1 cellular context compared by ENCODE assay signal in the genomic region with DNA sequence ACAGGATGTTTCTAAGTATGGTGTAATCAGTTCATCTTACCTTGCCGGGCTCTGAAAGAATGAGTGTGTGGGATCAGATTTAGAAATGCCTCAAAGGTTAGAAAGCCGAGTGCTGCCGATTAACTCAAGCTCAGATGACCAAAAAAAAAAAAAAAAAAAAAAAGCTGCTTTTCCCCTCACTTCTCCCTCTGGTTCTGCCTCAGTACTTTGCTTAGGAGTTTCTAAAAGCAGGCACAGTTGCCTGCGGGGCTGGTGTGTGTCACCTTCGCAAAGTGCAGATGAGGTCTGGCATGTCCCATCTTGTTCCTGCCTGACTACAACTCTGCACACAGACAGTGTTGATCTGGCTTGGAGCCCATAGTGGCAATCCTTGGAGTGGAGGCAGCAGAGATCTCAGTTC.
TF ChIP-seq lines count a peak whose summit lies in the region.

No MANE protein-coding gene starts in this region.

TF ChIP-seq in H1, 55 proteins besides CTCF, POLR2A, EP300 and RAD21:
- TF ChIP-seq TEAD4 (IDR thresholded peaks at IDR 0.05; ENCODE audit: low read depth, low read length) (no peak), NANOG (IDR thresholded peaks at IDR 0.05; ENCODE audit: insufficient read depth, low read depth, low read length, poor library complexity, severe bottlenecking) (no peak), ZNF274 (IDR thresholded peaks at IDR 0.05; ENCODE audit: borderline replicate concordance, extremely low read depth, low read length) (no peak), YY1 (IDR thresholded peaks at IDR 0.05; ENCODE audit: low read depth, low read length) (no peak), HDAC6 (IDR thresholded peaks at IDR 0.05; ENCODE audit: low read depth, low read length) (no peak), SUZ12 (IDR thresholded peaks at IDR 0.05; ENCODE audit: low read length) (no peak), BCL11A (IDR thresholded peaks at IDR 0.05; ENCODE audit: low read depth in 2 of 2, low read length in 2 of 2) (no peak), SRF (IDR thresholded peaks at IDR 0.05; ENCODE audit: low read depth, low read length) (no peak), KDM4A (IDR thresholded peaks at IDR 0.05; ENCODE audit: low read depth, low read length, severe bottlenecking) (no peak), BRCA1 (IDR thresholded peaks at IDR 0.05; ENCODE audit: low read depth, low read length) (no peak), FOSL1 (IDR thresholded peaks at IDR 0.05; ENCODE audit: insufficient read depth, low read depth, low read length) (no peak)
- TF ChIP-seq, protein P1, sequence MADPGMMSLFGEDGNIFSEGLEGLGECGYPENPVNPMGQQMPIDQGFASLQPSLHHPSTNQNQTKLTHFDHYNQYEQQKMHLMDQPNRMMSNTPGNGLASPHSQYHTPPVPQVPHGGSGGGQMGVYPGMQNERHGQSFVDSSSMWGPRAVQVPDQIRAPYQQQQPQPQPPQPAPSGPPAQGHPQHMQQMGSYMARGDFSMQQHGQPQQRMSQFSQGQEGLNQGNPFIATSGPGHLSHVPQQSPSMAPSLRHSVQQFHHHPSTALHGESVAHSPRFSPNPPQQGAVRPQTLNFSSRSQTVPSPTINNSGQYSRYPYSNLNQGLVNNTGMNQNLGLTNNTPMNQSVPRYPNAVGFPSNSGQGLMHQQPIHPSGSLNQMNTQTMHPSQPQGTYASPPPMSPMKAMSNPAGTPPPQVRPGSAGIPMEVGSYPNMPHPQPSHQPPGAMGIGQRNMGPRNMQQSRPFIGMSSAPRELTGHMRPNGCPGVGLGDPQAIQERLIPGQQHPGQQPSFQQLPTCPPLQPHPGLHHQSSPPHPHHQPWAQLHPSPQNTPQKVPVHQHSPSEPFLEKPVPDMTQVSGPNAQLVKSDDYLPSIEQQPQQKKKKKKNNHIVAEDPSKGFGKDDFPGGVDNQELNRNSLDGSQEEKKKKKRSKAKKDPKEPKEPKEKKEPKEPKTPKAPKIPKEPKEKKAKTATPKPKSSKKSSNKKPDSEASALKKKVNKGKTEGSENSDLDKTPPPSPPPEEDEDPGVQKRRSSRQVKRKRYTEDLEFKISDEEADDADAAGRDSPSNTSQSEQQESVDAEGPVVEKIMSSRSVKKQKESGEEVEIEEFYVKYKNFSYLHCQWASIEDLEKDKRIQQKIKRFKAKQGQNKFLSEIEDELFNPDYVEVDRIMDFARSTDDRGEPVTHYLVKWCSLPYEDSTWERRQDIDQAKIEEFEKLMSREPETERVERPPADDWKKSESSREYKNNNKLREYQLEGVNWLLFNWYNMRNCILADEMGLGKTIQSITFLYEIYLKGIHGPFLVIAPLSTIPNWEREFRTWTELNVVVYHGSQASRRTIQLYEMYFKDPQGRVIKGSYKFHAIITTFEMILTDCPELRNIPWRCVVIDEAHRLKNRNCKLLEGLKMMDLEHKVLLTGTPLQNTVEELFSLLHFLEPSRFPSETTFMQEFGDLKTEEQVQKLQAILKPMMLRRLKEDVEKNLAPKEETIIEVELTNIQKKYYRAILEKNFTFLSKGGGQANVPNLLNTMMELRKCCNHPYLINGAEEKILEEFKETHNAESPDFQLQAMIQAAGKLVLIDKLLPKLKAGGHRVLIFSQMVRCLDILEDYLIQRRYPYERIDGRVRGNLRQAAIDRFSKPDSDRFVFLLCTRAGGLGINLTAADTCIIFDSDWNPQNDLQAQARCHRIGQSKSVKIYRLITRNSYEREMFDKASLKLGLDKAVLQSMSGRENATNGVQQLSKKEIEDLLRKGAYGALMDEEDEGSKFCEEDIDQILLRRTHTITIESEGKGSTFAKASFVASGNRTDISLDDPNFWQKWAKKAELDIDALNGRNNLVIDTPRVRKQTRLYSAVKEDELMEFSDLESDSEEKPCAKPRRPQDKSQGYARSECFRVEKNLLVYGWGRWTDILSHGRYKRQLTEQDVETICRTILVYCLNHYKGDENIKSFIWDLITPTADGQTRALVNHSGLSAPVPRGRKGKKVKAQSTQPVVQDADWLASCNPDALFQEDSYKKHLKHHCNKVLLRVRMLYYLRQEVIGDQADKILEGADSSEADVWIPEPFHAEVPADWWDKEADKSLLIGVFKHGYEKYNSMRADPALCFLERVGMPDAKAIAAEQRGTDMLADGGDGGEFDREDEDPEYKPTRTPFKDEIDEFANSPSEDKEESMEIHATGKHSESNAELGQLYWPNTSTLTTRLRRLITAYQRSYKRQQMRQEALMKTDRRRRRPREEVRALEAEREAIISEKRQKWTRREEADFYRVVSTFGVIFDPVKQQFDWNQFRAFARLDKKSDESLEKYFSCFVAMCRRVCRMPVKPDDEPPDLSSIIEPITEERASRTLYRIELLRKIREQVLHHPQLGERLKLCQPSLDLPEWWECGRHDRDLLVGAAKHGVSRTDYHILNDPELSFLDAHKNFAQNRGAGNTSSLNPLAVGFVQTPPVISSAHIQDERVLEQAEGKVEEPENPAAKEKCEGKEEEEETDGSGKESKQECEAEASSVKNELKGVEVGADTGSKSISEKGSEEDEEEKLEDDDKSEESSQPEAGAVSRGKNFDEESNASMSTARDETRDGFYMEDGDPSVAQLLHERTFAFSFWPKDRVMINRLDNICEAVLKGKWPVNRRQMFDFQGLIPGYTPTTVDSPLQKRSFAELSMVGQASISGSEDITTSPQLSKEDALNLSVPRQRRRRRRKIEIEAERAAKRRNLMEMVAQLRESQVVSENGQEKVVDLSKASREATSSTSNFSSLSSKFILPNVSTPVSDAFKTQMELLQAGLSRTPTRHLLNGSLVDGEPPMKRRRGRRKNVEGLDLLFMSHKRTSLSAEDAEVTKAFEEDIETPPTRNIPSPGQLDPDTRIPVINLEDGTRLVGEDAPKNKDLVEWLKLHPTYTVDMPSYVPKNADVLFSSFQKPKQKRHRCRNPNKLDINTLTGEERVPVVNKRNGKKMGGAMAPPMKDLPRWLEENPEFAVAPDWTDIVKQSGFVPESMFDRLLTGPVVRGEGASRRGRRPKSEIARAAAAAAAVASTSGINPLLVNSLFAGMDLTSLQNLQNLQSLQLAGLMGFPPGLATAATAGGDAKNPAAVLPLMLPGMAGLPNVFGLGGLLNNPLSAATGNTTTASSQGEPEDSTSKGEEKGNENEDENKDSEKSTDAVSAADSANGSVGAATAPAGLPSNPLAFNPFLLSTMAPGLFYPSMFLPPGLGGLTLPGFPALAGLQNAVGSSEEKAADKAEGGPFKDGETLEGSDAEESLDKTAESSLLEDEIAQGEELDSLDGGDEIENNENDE (IDR thresholded peaks at IDR 0.05; ENCODE audit: insufficient replicate concordance, low read length) = no peak
